ENCODE assay signal across 8 cellular contexts in the genomic region with DNA sequence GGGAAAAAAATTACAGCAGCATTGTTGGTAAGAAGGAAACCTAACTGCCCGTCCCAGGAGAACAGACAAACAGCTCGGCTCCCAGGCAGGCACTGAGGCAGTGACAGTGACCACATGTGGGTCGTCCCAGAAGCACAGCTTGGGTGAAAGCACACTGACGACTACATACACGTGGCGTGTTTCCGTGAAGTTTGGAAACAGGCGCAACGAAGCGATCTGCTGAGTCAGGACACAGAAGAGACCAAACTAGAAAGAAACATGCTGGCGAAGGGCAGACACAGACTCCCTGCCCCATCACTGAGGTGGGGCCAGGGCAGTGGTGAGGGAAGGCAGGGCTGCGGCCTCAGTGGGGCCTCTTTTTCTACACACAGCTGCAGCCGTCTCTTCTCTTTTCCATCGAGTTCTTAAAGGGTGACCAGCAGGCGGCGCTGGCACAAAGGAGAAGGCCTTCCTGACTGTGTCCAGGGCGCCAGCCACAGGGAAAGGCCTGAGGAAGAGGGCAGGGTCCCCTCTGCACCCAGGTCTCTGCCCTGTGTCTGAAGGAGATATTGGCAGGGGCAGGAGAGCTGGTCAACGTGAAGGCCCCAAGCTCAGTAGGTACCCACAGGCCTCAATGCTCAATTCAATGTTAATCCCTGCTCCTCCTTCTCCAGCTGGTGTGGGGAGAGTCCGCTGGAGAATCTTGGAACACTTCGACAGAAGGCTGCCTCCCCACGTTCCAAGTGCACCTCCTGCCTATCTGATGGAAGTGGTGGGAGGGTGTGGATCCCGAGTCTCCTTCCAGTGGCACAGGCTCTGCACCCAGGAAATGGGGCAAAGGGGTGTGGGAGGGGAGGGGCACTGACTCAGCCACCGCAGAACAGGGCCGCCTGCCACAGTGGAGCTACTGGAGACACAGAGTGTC. TPM values are rescaled to one million over a fixed set of nuclear protein-coding genes. Genes with fewer than 3 reads are reported as not detected.
DNase-seq lines count a peak whose midpoint lies in the region; ATAC-seq and TF ChIP-seq lines count a peak whose summit lies in the region.

No MANE protein-coding gene starts in this region.

- H3K27ac Mint-ChIP-seq in activated CD4-positive, alpha-beta memory T cell treated with anti-CD3 and anti-CD28 coated beads, Interleukin-2, amount 10 ng/mL, durations not matched to agents 7 days and 5 days = peak overlapping the region; percentile 55

- H3K36me3 Mint-ChIP-seq in activated CD4-positive, alpha-beta memory T cell treated with anti-CD3 and anti-CD28 coated beads, Interleukin-2, amount 10 ng/mL, durations not matched to agents 7 days and 5 days (ENCODE audit: low read depth) = peaks cover 78% of the 10 kb centered on the region

- CTCF ChIA-PET in AG04449 (lab: Yijun Ruan, JAX) = interaction anchor here (0.7 to 8.0 kb wide), 27 partner anchors 12 to 505 kb away, joined by 3 to 157 read pairs (median 4); a partner anchor contains a TSS
- CTCF ChIA-PET in activated CD4-positive, alpha-beta memory T cell treated with anti-CD3 and anti-CD28 coated beads, Interleukin-2, amount 10 ng/mL, durations not matched to agents 7 days and 5 days (lab: Charles Lee) = interaction anchor here (0.8 to 6.2 kb wide), 20 partner anchors 11 to 371 kb away, joined by 3 to 80 read pairs (median 4); a partner anchor contains a TSS

- TF ChIP-seq CTCF in AG04449 (IDR thresholded peaks at IDR 0.05; ENCODE audit: insufficient read depth, low read length, missing control alignments) = peak; percentile 78
- peak; percentile 81 for TF ChIP-seq CTCF in GM13977 (IDR thresholded peaks at IDR 0.05; ENCODE audit: extremely low read depth, insufficient read depth, missing control alignments)
- TF ChIP-seq CTCF in epithelial cell of esophagus (IDR thresholded peaks at IDR 0.05; ENCODE audit: insufficient read depth, low read depth, low read length, missing control alignments) = peak; percentile 76

- peaks cover 47% of the 10 kb centered on the region for H3K4me1 Mint-ChIP-seq in activated CD4-positive, alpha-beta memory T cell treated with anti-CD3 and anti-CD28 coated beads, Interleukin-2, amount 10 ng/mL, durations not matched to agents 7 days and 5 days

- no peak overlapping the region for H3K4me3 Mint-ChIP-seq in activated CD4-positive, alpha-beta memory T cell treated with anti-CD3 and anti-CD28 coated beads, Interleukin-2, amount 10 ng/mL, durations not matched to agents 7 days and 5 days

- DNase-seq in AG04449 (ENCODE audit: low read depth, low spot score) (no peak), GM13977 (ENCODE audit: low spot score) (peak; percentile 63), NCI-H345 (lab: John Stamatoyannopoulos, UW) (peak; percentile 44), epithelial cell of esophagus (ENCODE audit: low read depth) (peak; percentile 81), mesenteric fat pad (ENCODE audit: low spot score) (peak; percentile 92), superior temporal gyrus (ENCODE audit: extremely low spot score) (peak; percentile 93)
- DNase-seq in activated CD4-positive, alpha-beta memory T cell treated with anti-CD3 and anti-CD28 coated beads, Interleukin-2, amount 10 ng/mL, durations not matched to agents 7 days and 5 days = peak; percentile 68

- H3K27me3 Mint-ChIP-seq in activated CD4-positive, alpha-beta memory T cell treated with anti-CD3 and anti-CD28 coated beads, Interleukin-2, amount 10 ng/mL, durations not matched to agents 7 days and 5 days = no peaks in the 10 kb centered on the region

- POLR2A ChIA-PET in AG04449 (lab: Yijun Ruan, JAX) = interaction anchor here (1.0 kb wide), 2 partner anchors 10 to 54 kb away, joined by 4 read pairs; no protein-coding TSS in a partner anchor
- POLR2A ChIA-PET in activated CD4-positive, alpha-beta memory T cell treated with anti-CD3 and anti-CD28 coated beads, Interleukin-2, amount 10 ng/mL, durations not matched to agents 7 days and 5 days (lab: Charles Lee) = interaction anchor here (0.6 to 2.0 kb wide), 11 partner anchors 13 to 92 kb away, joined by 3 to 11 read pairs (median 4); a partner anchor contains a TSS

- in situ Hi-C loops in GM13977 (cut with MboI; ENCODE audit: low pct_unique_long_range_greater_than_20kb, low sequenced_read_pairs, unreplicated experiment) = no loop called here

- H3K4me3 ChIP-seq in AG04449 (ENCODE audit: low read depth, low read length) (no peak overlapping the region), epithelial cell of esophagus (ENCODE audit: low read length) (no peak overlapping the region)

- no peaks in the 10 kb centered on the region for H3K9me3 Mint-ChIP-seq in activated CD4-positive, alpha-beta memory T cell treated with anti-CD3 and anti-CD28 coated beads, Interleukin-2, amount 10 ng/mL, durations not matched to agents 7 days and 5 days

- ATAC-seq in HG02798 (IDR thresholded peaks at IDR 0.05; ENCODE audit: poor library complexity, unreplicated experiment) = no peak

RNA-seq across cellular contexts. Expression of a gene that starts 19.9 kb away (rescaled TPM):
- 100 to 1,000 TPM; 106 to 121 TPM for total RNA-seq in activated CD4-positive, alpha-beta memory T cell treated with anti-CD3 and anti-CD28 coated beads, Interleukin-2, amount 10 ng/mL, durations not matched to agents 7 days and 5 days
- total RNA-seq in mesenteric fat pad = 69.4 TPM

RNA-seq across cellular contexts. Expression of a gene that starts 45.2 kb away (rescaled TPM):
- total RNA-seq in activated CD4-positive, alpha-beta memory T cell treated with anti-CD3 and anti-CD28 coated beads, Interleukin-2, amount 10 ng/mL, durations not matched to agents 7 days and 5 days = 100 to 1,000 TPM; 299 to 314 TPM
- 96.1 TPM for total RNA-seq in mesenteric fat pad
